In the genomic region with DNA sequence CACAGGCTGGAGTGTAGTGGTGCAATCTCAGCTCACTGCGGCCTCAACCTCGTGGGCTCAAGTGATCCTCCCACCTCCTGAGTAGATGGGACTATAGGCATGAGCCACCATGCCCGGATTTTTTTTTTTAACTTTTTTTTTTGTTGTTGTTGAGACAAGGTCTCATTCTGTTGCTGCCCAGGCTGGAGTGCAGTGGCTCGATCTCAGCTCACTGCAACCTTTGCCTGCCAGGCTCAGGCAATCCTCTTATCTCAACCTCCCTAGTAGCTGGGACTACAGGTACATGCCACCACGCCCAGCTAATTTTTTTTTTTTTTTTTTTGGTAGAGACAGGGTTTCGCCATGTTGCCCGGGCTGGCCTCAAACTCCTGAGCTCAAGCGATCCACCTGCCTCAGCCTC, we compare ENCODE assay signal across 27 cellular contexts.
"Had no signal": no experiment of that assay in that cellular context is flagged by ENCODE, and none has a peak within 500 bp of the region (broad histone marks: within the 10 kb centered on the region; RNA-seq: fewer than 3 reads in every experiment).

No MANE protein-coding gene starts in this region.

- FAIRE-seq: colon, endometrium, endothelial cell of umbilical vein, frontal cortex had no signal

- H3K9me3 ChIP-seq: colonic mucosa, esophagus muscularis mucosa, esophagus squamous epithelium, gastrocnemius medialis, gastroesophageal sphincter, heart left ventricle, heart right ventricle had no signal

- H3K4me1 ChIP-seq: colonic mucosa had no signal

- H3K4me3 ChIP-seq: colonic mucosa, coronary artery, dorsolateral prefrontal cortex, esophagus muscularis mucosa, esophagus squamous epithelium, gastrocnemius medialis, gastroesophageal sphincter, heart left ventricle, heart right ventricle had no signal

- H3K36me3 ChIP-seq: colonic mucosa, esophagus muscularis mucosa, esophagus squamous epithelium, gastrocnemius medialis, gastroesophageal sphincter, heart left ventricle, heart right ventricle had no signal

- H3K27me3 ChIP-seq: colonic mucosa, foreskin keratinocyte had no signal

- DNase-seq: colonic mucosa; cortex of kidney; dermis blood vessel endothelial cell; dorsolateral prefrontal cortex; effector CD4-positive, alpha-beta T cell; effector CD8-positive, alpha-beta T cell; effector memory CD4-positive, alpha-beta T cell; effector memory CD8-positive, alpha-beta T cell; endodermal cell; erythroblast; esophagus squamous epithelium; foreskin fibroblast; foreskin keratinocyte; foreskin melanocyte; gastrocnemius medialis; glutamatergic neuron; head of caudate nucleus; heart left ventricle; heart right ventricle had no signal

- H3K27ac ChIP-seq: colonic mucosa, coronary artery, dorsolateral prefrontal cortex, epithelial cell of prostate, esophagus muscularis mucosa, esophagus squamous epithelium, foreskin keratinocyte, gastrocnemius medialis, gastroesophageal sphincter, heart left ventricle had no signal
